In genomic region chrX:16671005-16671404, GRCh38 we compare ENCODE assay signal across 9 cellular contexts. TPM values are rescaled to one million over a fixed set of nuclear protein-coding genes. Genes with fewer than 3 reads are reported as not detected.
A peak's percentile ranks its signal among the peaks of the same experiment; 100 is the strongest.
DNase-seq lines count a peak whose midpoint lies in the region; ATAC-seq, FAIRE-seq and TF ChIP-seq lines count a peak whose summit lies in the region.
"Had no signal": no experiment of that assay in that cellular context is flagged by ENCODE, and none has a peak within 500 bp of the region (broad histone marks: within the 10 kb centered on the region; RNA-seq: fewer than 3 reads in every experiment).

No MANE protein-coding gene starts in this region.

- H2AK5ac ChIP-seq in mesenchymal stem cell (ENCODE audit: low read length, severe bottlenecking): no peak overlapping the region

- H3K79me1 ChIP-seq in mesenchymal stem cell (replicated peaks; ENCODE audit: low read length, poor library complexity, severe bottlenecking): no peaks in the 10 kb centered on the region

- no peaks in the 10 kb centered on the region for H3K27me3 ChIP-seq in bronchial epithelial cell (ENCODE audit: control insufficient read depth, insufficient read depth, low read length)
- peaks cover 0 to 8% of the 10 kb centered on the region in 2 experiments for H3K27me3 ChIP-seq in mesenchymal stem cell (ENCODE audit: control insufficient read depth in 1 of 2, insufficient read depth in 1 of 2, low read length in 2 of 2)

- no peak for ATAC-seq in GM19324 (IDR thresholded peaks at IDR 0.05; ENCODE audit: low FRiP score, unreplicated experiment)
- no peak for ATAC-seq in GM19395 (IDR thresholded peaks at IDR 0.05; ENCODE audit: unreplicated experiment)
- no peak for ATAC-seq in HG03108 (IDR thresholded peaks at IDR 0.05; ENCODE audit: unreplicated experiment)
- ATAC-seq: gastrocnemius medialis had no signal

- H2BK12ac ChIP-seq in mesenchymal stem cell (ENCODE audit: low read length in 2 of 2): no peak overlapping the region

- H3K9ac ChIP-seq in mesenchymal stem cell (ENCODE audit: low read length): no peak overlapping the region

- H2BK15ac ChIP-seq in mesenchymal stem cell (ENCODE audit: low read depth, poor library complexity, severe bottlenecking): no peak overlapping the region

- no peaks in the 10 kb centered on the region for H3K9me3 ChIP-seq in mesenchymal stem cell (ENCODE audit: control insufficient read depth, low read length)
- H3K9me3 ChIP-seq: gastrocnemius medialis had no signal

- H3K18ac ChIP-seq in mesenchymal stem cell (ENCODE audit: low read depth in 1 of 2, low read length in 2 of 2): no peak overlapping the region

- no peak overlapping the region for H3K4me3 ChIP-seq in AG09309 (ENCODE audit: control insufficient read depth, low read depth, low read length)
- H3K4me3 ChIP-seq in bronchial epithelial cell (ENCODE audit: low read depth, low read length): no peak overlapping the region
- H3K4me3 ChIP-seq in mesenchymal stem cell (ENCODE audit: insufficient read depth in 1 of 2, low read depth in 1 of 2, low read length in 2 of 2): no peak overlapping the region
- H3K4me3 ChIP-seq: gastrocnemius medialis had no signal

- no peaks in the 10 kb centered on the region for H3K36me3 ChIP-seq in bronchial epithelial cell (ENCODE audit: control insufficient read depth, insufficient read depth, low read length)
- peaks cover 0 to 4% of the 10 kb centered on the region in 2 experiments for H3K36me3 ChIP-seq in mesenchymal stem cell (ENCODE audit: control insufficient read depth in 1 of 2, insufficient read depth in 2 of 2, low read depth in 1 of 2, low read length in 2 of 2)
- H3K36me3 ChIP-seq: gastrocnemius medialis had no signal

- DNase-seq in AG09309 (ENCODE audit: low read depth): no peak
- DNase-seq in GM10266 (ENCODE audit: extremely low spot score): peak; percentile 5
- peak; percentile 12 for DNase-seq in NOMO-1 treated with dmso at 0.1 percent for 144 hours (lab: John Stamatoyannopoulos, UW; ENCODE audit: unreplicated experiment)
- peak; percentile 23 for DNase-seq in bronchial epithelial cell (ENCODE audit: low read depth)
- peak; percentile 48 for DNase-seq in mesenchymal stem cell

- no peak for FAIRE-seq in bronchial epithelial cell (lab: Jason Lieb, UNC)

- H2BK5ac ChIP-seq in mesenchymal stem cell (ENCODE audit: low read depth, low read length, poor library complexity, severe bottlenecking): no peak overlapping the region

- no peak overlapping the region for H3K4me2 ChIP-seq in mesenchymal stem cell (ENCODE audit: low read length, poor library complexity, severe bottlenecking)

- H4K8ac ChIP-seq in mesenchymal stem cell (ENCODE audit: low read length): no peak overlapping the region

- H3K14ac ChIP-seq in mesenchymal stem cell (ENCODE audit: low read length in 2 of 2): no peak overlapping the region

- peaks cover 1% of the 10 kb centered on the region for H3K4me1 ChIP-seq in mesenchymal stem cell (ENCODE audit: control insufficient read depth, insufficient read depth, low read depth, low read length)
- H3K4me1 ChIP-seq: gastrocnemius medialis had no signal

- TF ChIP-seq CTCF in AG09309 (IDR thresholded peaks at IDR 0.05; ENCODE audit: control insufficient read depth, insufficient read depth, low read depth, low read length, missing control alignments): peak; percentile 45
- no peak for TF ChIP-seq CTCF in GM10266 (IDR thresholded peaks at IDR 0.05; ENCODE audit: control insufficient read depth, insufficient read depth, low read depth, missing control alignments)
- peak; percentile 14 for TF ChIP-seq CTCF in bronchial epithelial cell (IDR thresholded peaks at IDR 0.05; ENCODE audit: insufficient read depth, low read length, severe bottlenecking)

- no peak overlapping the region for H3K27ac ChIP-seq in mesenchymal stem cell (ENCODE audit: low read length, poor library complexity, severe bottlenecking)
- H3K27ac ChIP-seq: gastrocnemius medialis had no signal

- H3K4ac ChIP-seq in mesenchymal stem cell (ENCODE audit: low read depth in 1 of 2, low read length in 2 of 2): no peak overlapping the region

- H4K91ac ChIP-seq in mesenchymal stem cell (ENCODE audit: low read length): no peak overlapping the region

- no peak overlapping the region for H2AFZ ChIP-seq in mesenchymal stem cell (ENCODE audit: low read depth, low read length)

- no peak overlapping the region for H2BK120ac ChIP-seq in mesenchymal stem cell (ENCODE audit: low read depth, low read length)

- no peak overlapping the region for H3K23ac ChIP-seq in mesenchymal stem cell (ENCODE audit: low read length in 2 of 2)

RNA-seq across cellular contexts. Expression of gene S100G, which starts 21.0 kb away (rescaled TPM):
- not detected in 2 replicates for total RNA-seq in bronchial epithelial cell
- polyA plus RNA-seq in mesenchymal stem cell (2013, experiment 1 of 2): not detected
- not detected for polyA plus RNA-seq in mesenchymal stem cell (2013, experiment 2 of 2)
- total RNA-seq: gastrocnemius medialis had no signal

RNA-seq across cellular contexts. Expression of gene CTPS2, which starts 41.5 kb away (rescaled TPM):
- total RNA-seq in bronchial epithelial cell: 5.8 and 7.6 TPM in 2 replicates
- polyA plus RNA-seq in mesenchymal stem cell (2013, experiment 1 of 2): 7.2 TPM
- polyA plus RNA-seq in mesenchymal stem cell (2013, experiment 2 of 2): 7.0 TPM

RNA-seq across cellular contexts. Expression of gene SYAP1, which starts 48.4 kb away (rescaled TPM):
- 21.1 and 37.6 TPM in 2 replicates for total RNA-seq in bronchial epithelial cell
- polyA plus RNA-seq in mesenchymal stem cell (2013, experiment 1 of 2): 20.9 TPM
- polyA plus RNA-seq in mesenchymal stem cell (2013, experiment 2 of 2): 21.5 TPM
